29 cellular contexts compared by ENCODE assay signal in the genomic region with DNA sequence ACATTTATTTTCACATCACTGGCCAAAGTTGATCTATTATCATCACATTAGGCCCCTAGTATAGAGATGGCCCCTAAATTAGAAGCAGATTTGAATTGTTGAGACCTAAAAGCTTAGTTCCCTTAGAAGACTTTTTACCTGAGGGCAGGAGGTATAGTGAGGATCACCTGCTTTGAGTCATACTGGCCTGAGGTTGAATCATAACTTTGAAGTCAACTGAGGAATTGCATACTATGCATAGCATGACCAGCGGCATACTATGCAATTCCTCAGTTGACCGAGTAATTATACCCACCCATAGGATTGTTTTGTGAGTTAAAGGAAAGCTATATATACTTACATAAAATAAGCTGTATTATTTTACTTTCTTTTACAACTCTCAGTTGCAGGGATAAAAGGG.
"Had no signal": no experiment of that assay in that cellular context is flagged by ENCODE, and none has a peak within 500 bp of the region (broad histone marks: within the 10 kb centered on the region; RNA-seq: fewer than 3 reads in every experiment).

No MANE protein-coding gene starts in this region.

- H3K27ac ChIP-seq: adrenal gland, body of pancreas, gastrocnemius medialis, neutrophil, skin epidermis, upper lobe of left lung, vagina, VCaP had no signal

- ATAC-seq: body of pancreas; gastrocnemius medialis; left cardiac atrium; left ventricle myocardium superior; sciatic nerve; stimulated activated effector memory CD8-positive, alpha-beta T cell treated with anti-CD3 and anti-CD28 coated beads, Interleukin-12 subunit alpha, Interleukin-12 subunit beta, amount 100 ng/mL, for 72 hours; stimulated activated naive CD8-positive, alpha-beta T cell treated with anti-CD3 and anti-CD28 coated beads, Interleukin-15, amount 100 ng/mL, for 72 hours had no signal

- H3K9me3 ChIP-seq: adrenal gland, body of pancreas, gastrocnemius medialis, neutrophil, upper lobe of left lung, vagina had no signal

- H3K36me3 ChIP-seq: adrenal gland, gastrocnemius medialis, neutrophil, upper lobe of left lung, vagina had no signal

- H3K4me1 ChIP-seq: body of pancreas, vagina had no signal

- FAIRE-seq: endothelial cell of umbilical vein, islet of Langerhans, TTC549 had no signal

- H3K4me3 ChIP-seq: adrenal gland, body of pancreas, gastrocnemius medialis, skin epidermis, upper lobe of left lung, vagina had no signal

- H3K27me3 ChIP-seq: adrenal gland, body of pancreas, gastrocnemius medialis, neutrophil, upper lobe of left lung, vagina had no signal

- DNase-seq: activated CD4-positive, alpha-beta T cell treated with anti-CD3 and anti-CD28 coated beads for 4 hours; activated CD4-positive, alpha-beta T cell treated with anti-CD3 and anti-CD28 coated beads, Interleukin-2, amount 50 U/mL, for 4 hours; activated CD8-positive, alpha-beta memory T cell treated with anti-CD3 and anti-CD28 coated beads for 24 hours; activated effector memory CD4-positive, alpha-beta T cell treated with Interleukin-2 at 50 U/mL for 16 hours; activated naive CD4-positive, alpha-beta T cell treated with Interleukin-2 at 50 U/mL for 16 hours; adrenal gland; aorta; body of pancreas; cortex of kidney; gastrocnemius medialis; glutamatergic neuron; left cardiac atrium; left ventricle myocardium superior; naive B cell; nephron progenitor cell; stimulated activated CD4-positive, alpha-beta T cell treated with anti-CD3 and anti-CD28 coated beads, Interleukin-4, amount 100 ng/mL, for 24 hours; stimulated activated naive CD8-positive, alpha-beta T cell treated with anti-CD3 and anti-CD28 coated beads, Interleukin-15, amount 100 ng/mL, for 72 hours; substantia nigra; T-helper 9 cell; upper lobe of left lung had no signal
